ENCODE assay signal across 8 cellular contexts in the genomic region with DNA sequence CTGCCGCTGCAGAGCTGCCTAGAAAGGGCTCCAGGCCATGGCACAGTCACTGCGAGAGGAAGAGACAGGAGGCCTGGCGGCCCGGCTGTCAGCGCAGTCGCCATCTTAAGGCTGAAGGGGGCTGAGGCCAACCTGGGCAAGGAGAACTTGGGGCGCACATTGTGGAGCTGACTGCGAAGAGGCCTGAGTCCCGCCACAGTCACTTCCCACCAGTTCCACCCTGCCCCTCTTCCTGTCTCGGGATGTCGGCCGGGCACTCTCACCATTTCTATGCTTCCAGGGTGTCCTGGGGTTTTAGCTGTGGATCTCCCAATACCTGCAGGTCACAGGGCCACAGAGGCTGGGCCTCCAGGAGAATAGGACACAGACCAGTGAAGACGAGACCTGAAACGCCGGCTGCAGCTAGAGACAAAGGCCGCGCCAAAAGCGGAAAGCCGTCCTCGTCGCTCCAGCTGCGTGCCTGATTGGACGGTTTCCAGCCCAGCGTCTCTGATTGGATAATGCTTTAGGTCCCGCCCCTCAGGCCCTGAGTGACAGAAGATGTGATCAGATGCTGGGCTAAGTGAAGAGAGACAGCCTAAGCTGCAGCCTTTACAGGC.
DNase-seq lines count a peak whose midpoint lies in the region; ATAC-seq and TF ChIP-seq lines count a peak whose summit lies in the region.

No MANE protein-coding gene starts in this region.

- peak overlapping the region; percentile 95 for H3K4me2 ChIP-seq in GM23248 (ENCODE audit: unreplicated experiment)

- H3K27me3 ChIP-seq in Caco-2 (replicated peaks; ENCODE audit: control insufficient read depth, insufficient read depth, low read length) (no peaks in the 10 kb centered on the region), GM23248 (replicated peaks; ENCODE audit: insufficient read depth) (no peaks in the 10 kb centered on the region), ectodermal cell (ENCODE audit: control insufficient read depth, insufficient read depth, low read length, poor library complexity, severe bottlenecking) (no peaks in the 10 kb centered on the region), lung (ENCODE audit: control insufficient read depth, insufficient read depth) (no peaks in the 10 kb centered on the region)

- H3K4me1 ChIP-seq in Caco-2 (peaks cover 7% of the 10 kb centered on the region; the same call in 1 of the 2 replicates), GM23248 (ENCODE audit: insufficient read depth) (no peaks in the 10 kb centered on the region), ectodermal cell (ENCODE audit: control insufficient read depth, insufficient read depth, low read length) (no peaks in the 10 kb centered on the region), lung (ENCODE audit: control insufficient read depth in 2 of 2, insufficient read depth in 2 of 2, low read length in 2 of 2) (no peaks in the 10 kb centered on the region)

- in situ Hi-C loops in GM23248 (cut with MboI), result loop anchor here (25.0 kb wide), 1 partner anchor 701 kb away; the partner anchor contains the start of genes CILP2 and YJEFN3

- no peaks in the 10 kb centered on the region for H3K27me3 Mint-ChIP-seq in Caco-2 (ENCODE audit: insufficient read depth, unreplicated experiment)
- no peaks in the 10 kb centered on the region for H3K27me3 Mint-ChIP-seq in activated CD4-positive, alpha-beta memory T cell treated with anti-CD3 and anti-CD28 coated beads, Interleukin-2, amount 10 ng/mL, durations not matched to agents 7 days and 5 days

- TF ChIP-seq CTCF in Caco-2 (IDR thresholded peaks at IDR 0.05; ENCODE audit: insufficient read depth in 1 of 2, low read depth in 1 of 2, low read length in 1 of 2, severe bottlenecking in 1 of 2, unreplicated experiment in 1 of 2) (no peak), lung (IDR thresholded peaks at IDR 0.05; ENCODE audit: control extremely low read depth, extremely low read depth) (no peak)

- H3K36me3 ChIP-seq in Caco-2 (ENCODE audit: control insufficient read depth, insufficient read depth, low read length) (no peaks in the 10 kb centered on the region), GM23248 (ENCODE audit: low read depth) (no peaks in the 10 kb centered on the region), ectodermal cell (ENCODE audit: control insufficient read depth, insufficient read depth, low read length) (peaks cover 19% of the 10 kb centered on the region), lung (ENCODE audit: control insufficient read depth in 2 of 2, insufficient read depth in 2 of 2, low read length in 2 of 2) (no peaks in the 10 kb centered on the region)

- POLR2A ChIA-PET in Caco-2 (lab: Charles Lee), result no interaction called here
- POLR2A ChIA-PET in activated CD4-positive, alpha-beta memory T cell treated with anti-CD3 and anti-CD28 coated beads, Interleukin-2, amount 10 ng/mL, durations not matched to agents 7 days and 5 days (lab: Charles Lee), result interaction anchor here (0.7 to 3.0 kb wide), 18 partner anchors 71 to 1267 kb away, joined by 3 to 32 read pairs (median 6); partner anchors contain the start of genes ZNF101, ZNF429, ZNF431 and ZNF486

- CTCF ChIA-PET in Caco-2 (lab: Charles Lee), result no interaction called here
- CTCF ChIA-PET in activated CD4-positive, alpha-beta memory T cell treated with anti-CD3 and anti-CD28 coated beads, Interleukin-2, amount 10 ng/mL, durations not matched to agents 7 days and 5 days (lab: Charles Lee), result interaction anchor here (0.6 to 1.4 kb wide), 4 partner anchors 66 to 557 kb away, joined by 3 to 5 read pairs (median 4); partner anchors contain the start of gene ZNF737

- H3K4me3 ChIP-seq in Caco-2 (ENCODE audit: low read depth, low read length), result peak overlapping the region; percentile 45
- peak overlapping the region; percentile 95 for H3K4me3 ChIP-seq in GM23248
- H3K4me3 ChIP-seq in ectodermal cell (ENCODE audit: insufficient read depth, low read depth, low read length), result peak overlapping the region; percentile 72
- peak overlapping the region; percentile 68 for H3K4me3 ChIP-seq in lung

- H3K27ac Mint-ChIP-seq in Caco-2 (ENCODE audit: unreplicated experiment), result peak overlapping the region; percentile 83
- peak overlapping the region; percentile 82 for H3K27ac Mint-ChIP-seq in activated CD4-positive, alpha-beta memory T cell treated with anti-CD3 and anti-CD28 coated beads, Interleukin-2, amount 10 ng/mL, durations not matched to agents 7 days and 5 days

- H3K27ac ChIP-seq in GM23248 (peak overlapping the region; percentile 67), ectodermal cell (ENCODE audit: insufficient read depth, low read depth, low read length, poor library complexity, severe bottlenecking) (peak overlapping the region; percentile 96), lung (ENCODE audit: low read depth in 1 of 2, low read length in 1 of 2) (peak overlapping the region in 1 of 2 donors; percentile 55)

- H3F3A ChIP-seq in GM23248 (ENCODE audit: insufficient read depth), result no peaks in the 10 kb centered on the region

- peaks cover 15% of the 10 kb centered on the region for H3K36me3 Mint-ChIP-seq in Caco-2 (ENCODE audit: insufficient read depth, unreplicated experiment)
- H3K36me3 Mint-ChIP-seq in activated CD4-positive, alpha-beta memory T cell treated with anti-CD3 and anti-CD28 coated beads, Interleukin-2, amount 10 ng/mL, durations not matched to agents 7 days and 5 days (ENCODE audit: low read depth), result peaks cover 41% of the 10 kb centered on the region

- DNase-seq in Caco-2, result peak; percentile 46 to 73
- DNase-seq in GM23248, result peak; percentile 96
- DNase-seq in NCI-H2029 treated with DMSO at 0.1 percent for 48 hours (lab: John Stamatoyannopoulos, UW), result peak; percentile 90
- DNase-seq in activated CD4-positive, alpha-beta memory T cell treated with anti-CD3 and anti-CD28 coated beads, Interleukin-2, amount 10 ng/mL, durations not matched to agents 7 days and 5 days, result peak; percentile 88
- DNase-seq in lung (ENCODE audit: low spot score), result peak; percentile 89
- DNase-seq in stimulated activated CD4-positive, alpha-beta T cell treated with anti-CD3 and anti-CD28 coated beads, Interleukin-4, amount 100 ng/mL, for 24 hours, result peak; percentile 90
- DNase-seq in NCI-H2107 (lab: John Stamatoyannopoulos, UW), result no peak

- H4K20me1 ChIP-seq in GM23248 (ENCODE audit: insufficient read depth), result no peaks in the 10 kb centered on the region

- intact Hi-C loops in Caco-2 (cut with micrococcal nuclease; ENCODE audit: unreplicated experiment), result no loop called here

- 2% methylated on average over 25 of the region's 25 CpGs for WGBS in GM23248 (ENCODE audit: low coverage in 1 of 2, low lambda C conversion rate in 2 of 2, missing lambda C conversion rate in 2 of 2), 2 experiments
- 14 to 17% methylated on average over 25 of the region's 25 CpGs for WGBS in ectodermal cell, 2 experiments
- 1 to 4% methylated on average over 25 of the region's 25 CpGs for WGBS in lung, 2 donors

- H3K9me2 ChIP-seq in GM23248 (ENCODE audit: insufficient read depth), result no peaks in the 10 kb centered on the region

- peak overlapping the region; percentile 82 for H3K9ac ChIP-seq in GM23248

- H3K4me3 Mint-ChIP-seq in Caco-2 (ENCODE audit: unreplicated experiment), result peak overlapping the region; percentile 79
- peak overlapping the region; percentile 87 for H3K4me3 Mint-ChIP-seq in activated CD4-positive, alpha-beta memory T cell treated with anti-CD3 and anti-CD28 coated beads, Interleukin-2, amount 10 ng/mL, durations not matched to agents 7 days and 5 days

- no peaks in the 10 kb centered on the region for H3K4me1 Mint-ChIP-seq in Caco-2 (ENCODE audit: low read depth, unreplicated experiment)
- peaks cover 10% of the 10 kb centered on the region for H3K4me1 Mint-ChIP-seq in activated CD4-positive, alpha-beta memory T cell treated with anti-CD3 and anti-CD28 coated beads, Interleukin-2, amount 10 ng/mL, durations not matched to agents 7 days and 5 days

- peaks cover 7% of the 10 kb centered on the region for H3K9me3 Mint-ChIP-seq in Caco-2 (ENCODE audit: unreplicated experiment)
- H3K9me3 Mint-ChIP-seq in activated CD4-positive, alpha-beta memory T cell treated with anti-CD3 and anti-CD28 coated beads, Interleukin-2, amount 10 ng/mL, durations not matched to agents 7 days and 5 days, result peaks cover 26% of the 10 kb centered on the region

- H3K79me2 ChIP-seq in GM23248 (ENCODE audit: insufficient read depth), result peaks cover 21% of the 10 kb centered on the region; the same call in 1 of the 2 replicates

- no TSS peak for BruUV-seq in Caco-2 (replicated peaks; lab: Mats Ljungman, UMichigan)

- H2AFZ ChIP-seq in GM23248, result peak overlapping the region; percentile 96

- H3K9me3 ChIP-seq in Caco-2 (peaks cover 12% of the 10 kb centered on the region), GM23248 (ENCODE audit: low read depth) (no peaks in the 10 kb centered on the region), ectodermal cell (ENCODE audit: control insufficient read depth, low read length) (peaks cover 3% of the 10 kb centered on the region), lung (ENCODE audit: control insufficient read depth in 2 of 2, insufficient read depth in 1 of 2, low read length in 1 of 2) (peaks cover 0 to 6% of the 10 kb centered on the region in 2 donors)

- peak; percentile 87 for ATAC-seq in lung (ENCODE audit: insufficient read depth, low FRiP score)

Comparison
In these comparisons a context has a peak if more than half of its experiments do, and no peak if none do; other contexts are left out.
1. H3K4me3 ChIP-seq: peak in every context shown above with its lines; median percentile 95 in GM23248; 72 in ectodermal cell; 68 in lung; 45 in Caco-2.